6 cellular contexts compared by ENCODE assay signal in the genomic region with DNA sequence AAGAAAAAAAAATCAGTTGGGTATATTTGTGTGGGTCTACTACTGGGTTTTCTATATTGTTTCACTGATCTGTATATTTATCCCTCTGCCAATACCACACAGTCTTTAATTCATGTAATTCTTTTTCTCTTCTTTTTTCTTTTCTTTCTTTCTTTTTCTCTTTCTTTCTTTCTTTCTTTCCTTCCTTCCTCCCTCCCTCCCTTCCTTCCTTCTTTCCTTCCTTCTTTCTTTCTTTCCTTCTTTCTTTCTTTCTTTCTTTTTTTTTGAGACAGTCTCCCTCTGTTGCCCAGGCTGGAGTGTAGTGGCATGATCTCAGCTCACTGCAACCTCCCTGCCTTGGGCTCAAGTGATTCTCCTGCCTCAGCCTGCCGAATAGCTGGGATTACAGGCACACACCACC. TPM values are rescaled to one million over a fixed set of nuclear protein-coding genes. Genes with fewer than 3 reads are reported as not detected.
"Had no signal": no experiment of that assay in that cellular context is flagged by ENCODE, and none has a peak within 500 bp of the region (broad histone marks: within the 10 kb centered on the region; RNA-seq: fewer than 3 reads in every experiment).

No MANE protein-coding gene starts in this region.

RNA-seq across cellular contexts. Expression of gene HJV, which starts 5.1 kb away (rescaled TPM):
- total RNA-seq: OCI-LY7, PC-3, PC-9, Peyer's patch, SJSA1, SK-MEL-5 had no signal
